Comparison of ENCODE assay signal across 13 cellular contexts in the genomic region with DNA sequence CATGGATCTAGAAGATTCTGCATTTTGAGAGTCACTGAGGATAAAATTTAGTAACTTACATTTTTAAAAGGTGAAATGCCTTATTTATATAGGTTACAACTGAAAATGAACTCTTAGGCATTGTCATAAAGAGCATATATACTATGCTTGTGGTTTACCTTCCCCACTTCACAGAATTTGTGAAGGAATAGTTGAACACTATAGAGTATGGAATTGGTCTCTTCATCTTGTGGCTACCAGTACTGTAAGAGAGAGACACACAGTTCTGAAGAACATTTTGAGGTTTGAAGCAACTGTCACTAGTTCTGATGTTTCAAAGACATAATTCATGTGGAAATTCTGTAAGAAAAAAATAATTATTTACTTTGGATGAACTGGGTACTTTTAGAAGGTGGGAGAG.
"Had no signal": no experiment of that assay in that cellular context is flagged by ENCODE, and none has a peak within 500 bp of the region (broad histone marks: within the 10 kb centered on the region; RNA-seq: fewer than 3 reads in every experiment).

No MANE protein-coding gene starts in this region.

- H3K27ac ChIP-seq: ascending aorta, dorsolateral prefrontal cortex, heart right ventricle, neural progenitor cell, parathyroid adenoma, tibial nerve, vagina had no signal

- H3K4me2 ChIP-seq: neural progenitor cell had no signal

- H2AFZ ChIP-seq: neural progenitor cell, parathyroid adenoma had no signal

- H3K4me3 ChIP-seq: ascending aorta, dorsolateral prefrontal cortex, gastroesophageal sphincter, heart right ventricle, neural progenitor cell, tibial nerve, vagina had no signal

- H3K4me1 ChIP-seq: parathyroid adenoma had no signal

- H3K27me3 ChIP-seq: ascending aorta, dorsolateral prefrontal cortex, gastroesophageal sphincter, heart right ventricle, neural progenitor cell, tibial nerve, vagina had no signal

- H3K79me2 ChIP-seq: parathyroid adenoma had no signal

- H3K27ac Mint-ChIP-seq: neural progenitor cell had no signal

- H3K36me3 ChIP-seq: neural progenitor cell had no signal

- H3K4me3 Mint-ChIP-seq: neural progenitor cell had no signal

- H3K9ac ChIP-seq: neural progenitor cell, parathyroid adenoma had no signal

- ATAC-seq: gastroesophageal sphincter had no signal

- DNase-seq: activated effector memory CD4-positive, alpha-beta T cell treated with anti-CD3 and anti-CD28 coated beads, Interleukin-2, amount 50 U/mL, for 16 hours; activated T-cell treated with anti-CD3 and anti-CD28 coated beads for 4 hours; dorsolateral prefrontal cortex; heart right ventricle; stimulated activated CD4-positive, alpha-beta T cell treated with anti-CD3 and anti-CD28 coated beads, Interleukin-12 subunit alpha, Interleukin-12 subunit beta, amount 100 ng/mL, for 4 hours; stimulated activated CD4-positive, alpha-beta T cell treated with anti-CD3 and anti-CD28 coated beads, Interleukin-2, amount 100 ng/mL, for 24 hours; substantia nigra had no signal

- H3K9me3 Mint-ChIP-seq: neural progenitor cell had no signal

- H3K9me3 ChIP-seq: ascending aorta, gastroesophageal sphincter, heart right ventricle, tibial nerve, vagina had no signal
